ENCODE assay signal across 18 cellular contexts in the genomic region with DNA sequence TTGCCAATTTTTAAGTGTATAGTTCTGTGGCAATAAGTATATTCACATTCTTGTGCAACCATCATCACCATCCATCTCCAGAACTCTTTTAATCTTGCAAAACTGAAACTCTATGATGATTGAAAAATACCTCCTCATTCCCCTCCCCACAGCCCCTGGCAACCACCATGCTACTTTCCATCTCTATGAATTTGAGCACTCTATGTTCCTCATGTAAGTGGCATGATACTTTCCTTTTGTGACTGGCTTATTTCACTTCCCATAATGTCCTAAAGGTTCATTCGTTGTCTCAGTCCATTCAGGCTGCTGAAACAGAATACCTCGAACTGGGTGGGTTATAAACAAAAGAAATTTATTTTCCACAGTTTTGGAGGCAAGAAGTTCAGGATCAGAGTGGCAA.
"Had no signal": no experiment of that assay in that cellular context is flagged by ENCODE, and none has a peak within 500 bp of the region (broad histone marks: within the 10 kb centered on the region; RNA-seq: fewer than 3 reads in every experiment).

No MANE protein-coding gene starts in this region.

- H3K27me3 Mint-ChIP-seq: dendritic cell treated with granulocyte-macrophage colony-stimulating factor and Interleukin-4, amounts not matched to agents 40 ng/mL and 50 ng/mL, for 4 days; effector memory CD8-positive, alpha-beta T cell had no signal

- H3K36me3 Mint-ChIP-seq: brain; naive thymus-derived CD8-positive, alpha-beta T cell had no signal

- H3K27me3 ChIP-seq: gastrocnemius medialis, heart right ventricle, right atrium auricular region, upper lobe of left lung had no signal

- H3K9me3 ChIP-seq: gastrocnemius medialis, heart right ventricle, mucosa of descending colon, right atrium auricular region, upper lobe of left lung had no signal

- H3K27ac Mint-ChIP-seq: activated T-helper 2 cell treated with anti-CD3 and anti-CD28 coated beads, Interferon-gamma antibody, Interleukin-2, Interleukin-4, amounts not matched to agents 10 μg/mL and 5 μg/mL and 100 μg/mL, durations not matched to agents 14 hours and 24 hours and 36 hours; brain; dendritic cell treated with granulocyte-macrophage colony-stimulating factor and Interleukin-4, amounts not matched to agents 40 ng/mL and 50 ng/mL, for 4 days; effector memory CD8-positive, alpha-beta T cell; naive thymus-derived CD8-positive, alpha-beta T cell had no signal

- H3K4me3 Mint-ChIP-seq: brain; dendritic cell treated with granulocyte-macrophage colony-stimulating factor and Interleukin-4, amounts not matched to agents 40 ng/mL and 50 ng/mL, for 4 days; effector memory CD8-positive, alpha-beta T cell; naive thymus-derived CD8-positive, alpha-beta T cell had no signal

- FAIRE-seq: islet of Langerhans had no signal

- H3K4me1 ChIP-seq: gastrocnemius medialis, heart right ventricle, right atrium auricular region, upper lobe of left lung had no signal

- H3K4me3 ChIP-seq: gastrocnemius medialis, heart right ventricle, mucosa of descending colon, right atrium auricular region, skin epidermis, upper lobe of left lung had no signal

- DNase-seq: activated naive CD4-positive, alpha-beta T cell treated with anti-CD3 and anti-CD28 coated beads, Interleukin-2, amount 50 U/mL, for 16 hours; amygdala; effector memory CD8-positive, alpha-beta T cell; gastrocnemius medialis; heart right ventricle; mucosa of descending colon; naive thymus-derived CD8-positive, alpha-beta T cell; stimulated activated naive CD4-positive, alpha-beta T cell; T1000; upper lobe of left lung had no signal

- H3K4me1 Mint-ChIP-seq: brain had no signal

- H3K27ac ChIP-seq: epithelial cell of prostate, gastrocnemius medialis, heart right ventricle, right atrium auricular region, skin epidermis, upper lobe of left lung, VCaP had no signal

- ATAC-seq: effector memory CD8-positive, alpha-beta T cell; gastrocnemius medialis; heart right ventricle; mucosa of descending colon; naive thymus-derived CD8-positive, alpha-beta T cell had no signal

- H3K9me3 Mint-ChIP-seq: activated T-helper 2 cell treated with anti-CD3 and anti-CD28 coated beads, Interferon-gamma antibody, Interleukin-2, Interleukin-4, amounts not matched to agents 10 μg/mL and 5 μg/mL and 100 μg/mL, durations not matched to agents 14 hours and 24 hours and 36 hours; brain; dendritic cell treated with granulocyte-macrophage colony-stimulating factor and Interleukin-4, amounts not matched to agents 40 ng/mL and 50 ng/mL, for 4 days; effector memory CD8-positive, alpha-beta T cell; naive thymus-derived CD8-positive, alpha-beta T cell had no signal

- H3K36me3 ChIP-seq: gastrocnemius medialis, heart right ventricle, right atrium auricular region, upper lobe of left lung had no signal
